Comparison of ENCODE assay signal across 18 cellular contexts in genomic region chr4:99968330-99968729, GRCh38. TPM values are rescaled to one million over a fixed set of nuclear protein-coding genes. Genes with fewer than 3 reads are reported as not detected.
DNase-seq lines count a peak whose midpoint lies in the region; ATAC-seq and TF ChIP-seq lines count a peak whose summit lies in the region.
"Had no signal": no experiment of that assay in that cellular context is flagged by ENCODE, and none has a peak within 500 bp of the region (broad histone marks: within the 10 kb centered on the region; RNA-seq: fewer than 3 reads in every experiment).

No MANE protein-coding gene starts in this region.

- H3K9me3 ChIP-seq in MG63 (no peaks in the 10 kb centered on the region), endodermal cell (ENCODE audit: control insufficient read depth, low read length) (no peaks in the 10 kb centered on the region), mesodermal cell (ENCODE audit: control insufficient read depth, low read length) (no peaks in the 10 kb centered on the region), MM.1S (replicated peaks; ENCODE audit: insufficient read depth, low read length) (no peaks in the 10 kb centered on the region)
- no peaks in the 10 kb centered on the region for H3K9me3 ChIP-seq in CD4-positive, alpha-beta memory T cell (ENCODE audit: control insufficient read depth in 1 of 2, low read length in 2 of 2)
- H3K9me3 ChIP-seq: prostate gland had no signal

- H3K27me3 Mint-ChIP-seq in endodermal cell (ENCODE audit: insufficient read depth), result no peaks in the 10 kb centered on the region
- peaks cover 8% of the 10 kb centered on the region in 2 donors for H3K27me3 Mint-ChIP-seq in CD4-positive, alpha-beta memory T cell
- H3K27me3 Mint-ChIP-seq: activated naive CD8-positive, alpha-beta T cell treated with anti-CD3 and anti-CD28 coated beads, Interleukin-2, amount 50 U/mL, for 24 hours; stimulated activated naive CD8-positive, alpha-beta T cell treated with anti-CD3 and anti-CD28 coated beads, Interleukin-15, amount 100 ng/mL, for 72 hours had no signal

- no peaks in the 10 kb centered on the region for H3K9me3 Mint-ChIP-seq in endodermal cell
- H3K9me3 Mint-ChIP-seq in CD4-positive, alpha-beta memory T cell, result peaks cover 0 to 4% (median 0%) of the 10 kb centered on the region in 8 donors

- no peak overlapping the region for H3K27ac ChIP-seq in endodermal cell (ENCODE audit: low read depth, low read length)
- peak overlapping the region; percentile 46 for H3K27ac ChIP-seq in mesodermal cell (ENCODE audit: low read depth, low read length, severe bottlenecking)
- no peak overlapping the region for H3K27ac ChIP-seq in MM.1S (ENCODE audit: low read length)
- no peak overlapping the region for H3K27ac ChIP-seq in CD4-positive, alpha-beta memory T cell (ENCODE audit: low read depth, low read length)
- H3K27ac ChIP-seq: prostate gland, WERI-Rb-1 had no signal

- no peaks in the 10 kb centered on the region for H3K36me3 ChIP-seq in BJ (ENCODE audit: control insufficient read depth, insufficient read depth, low read length)
- no peaks in the 10 kb centered on the region for H3K36me3 ChIP-seq in MG63
- no peaks in the 10 kb centered on the region for H3K36me3 ChIP-seq in endodermal cell (ENCODE audit: control insufficient read depth, insufficient read depth, low read length)
- no peaks in the 10 kb centered on the region for H3K36me3 ChIP-seq in mesodermal cell (ENCODE audit: control insufficient read depth, insufficient read depth, low read length)
- H3K36me3 ChIP-seq in MM.1S (replicated peaks; ENCODE audit: insufficient read depth, low read length), result no peaks in the 10 kb centered on the region
- H3K36me3 ChIP-seq in CD4-positive, alpha-beta memory T cell (ENCODE audit: insufficient read depth, low read length), result no peaks in the 10 kb centered on the region
- H3K36me3 ChIP-seq: prostate gland, WERI-Rb-1 had no signal

- H3K4me3 Mint-ChIP-seq in endodermal cell, result no peak overlapping the region
- peak overlapping the region in 1 of 8 donors; percentile 11 for H3K4me3 Mint-ChIP-seq in CD4-positive, alpha-beta memory T cell
- H3K4me3 Mint-ChIP-seq: activated naive CD8-positive, alpha-beta T cell treated with anti-CD3 and anti-CD28 coated beads, Interleukin-2, amount 50 U/mL, for 24 hours; CD4-positive, CD25-positive, alpha-beta regulatory T cell; stimulated activated naive CD8-positive, alpha-beta T cell treated with anti-CD3 and anti-CD28 coated beads, Interleukin-15, amount 100 ng/mL, for 72 hours had no signal

- ATAC-seq in GM18858 (IDR thresholded peaks at IDR 0.05; ENCODE audit: unreplicated experiment), result no peak
- ATAC-seq: activated naive CD8-positive, alpha-beta T cell treated with anti-CD3 and anti-CD28 coated beads, Interleukin-2, amount 50 U/mL, for 24 hours; stimulated activated naive CD8-positive, alpha-beta T cell treated with anti-CD3 and anti-CD28 coated beads, Interleukin-15, amount 100 ng/mL, for 72 hours had no signal

- POLR2A ChIA-PET in BJ (lab: Charles Lee), result no interaction called here
- POLR2A ChIA-PET in CD4-positive, alpha-beta memory T cell (lab: Charles Lee; ENCODE audit: partially characterized antibody), result no interaction called here

- intact Hi-C loops in CD4-positive, alpha-beta memory T cell (cut with micrococcal nuclease), result no loop called here

- CTCF ChIA-PET in BJ (lab: Yijun Ruan, JAX), result no interaction called here
- CTCF ChIA-PET in CD4-positive, alpha-beta memory T cell (lab: Charles Lee; ENCODE audit: partially characterized antibody), result no interaction called here

- no peaks in the 10 kb centered on the region for H3K4me1 Mint-ChIP-seq in endodermal cell
- peaks cover 8 to 23% (median 16%) of the 10 kb centered on the region in 4 donors for H3K4me1 Mint-ChIP-seq in CD4-positive, alpha-beta memory T cell

- H3K9me2 ChIP-seq in MM.1S (replicated peaks; ENCODE audit: insufficient read depth, low read length), result no peaks in the 10 kb centered on the region

- H3K27me3 ChIP-seq in BJ (ENCODE audit: control insufficient read depth, insufficient read depth, low read length), result no peaks in the 10 kb centered on the region
- H3K27me3 ChIP-seq in MG63, result no peaks in the 10 kb centered on the region
- no peaks in the 10 kb centered on the region for H3K27me3 ChIP-seq in endodermal cell (ENCODE audit: control insufficient read depth, insufficient read depth, low read length, poor library complexity, severe bottlenecking)
- H3K27me3 ChIP-seq in MM.1S (replicated peaks; ENCODE audit: insufficient read depth, low read length), result no peaks in the 10 kb centered on the region
- no peaks in the 10 kb centered on the region for H3K27me3 ChIP-seq in CD4-positive, alpha-beta memory T cell (ENCODE audit: insufficient read depth, low read length)

- TF ChIP-seq CTCF in BJ (IDR thresholded peaks at IDR 0.05; ENCODE audit: insufficient read depth, low read depth, low read length) (no peak), endodermal cell (conservative IDR thresholded peaks at IDR 0.05) (no peak), MM.1S (IDR thresholded peaks at IDR 0.05; ENCODE audit: low read length) (no peak)

- no peaks in the 10 kb centered on the region for H4K20me1 ChIP-seq in MM.1S (ENCODE audit: insufficient read depth, low read length)

- no peaks in the 10 kb centered on the region for H3K4me1 ChIP-seq in endodermal cell (ENCODE audit: control insufficient read depth, insufficient read depth, low read length)
- peaks cover 22% of the 10 kb centered on the region for H3K4me1 ChIP-seq in mesodermal cell (ENCODE audit: control insufficient read depth, insufficient read depth, low read length, poor library complexity, severe bottlenecking)
- H3K4me1 ChIP-seq in MM.1S (ENCODE audit: low read length), result no peaks in the 10 kb centered on the region
- H3K4me1 ChIP-seq in CD4-positive, alpha-beta memory T cell (ENCODE audit: insufficient read depth, low read length), result peaks cover 19% of the 10 kb centered on the region
- H3K4me1 ChIP-seq: prostate gland had no signal

- DNase-seq in BJ (ENCODE audit: low read depth) (peak; percentile 55), MG63 (peak; percentile 8), endodermal cell (no peak), MM.1S (no peak), NCI-H524 (lab: John Stamatoyannopoulos, UW) (no peak)
- no peak for DNase-seq in CD4-positive, alpha-beta memory T cell
- DNase-seq: activated naive CD8-positive, alpha-beta T cell treated with anti-CD3 and anti-CD28 coated beads, Interleukin-2, amount 50 U/mL, for 24 hours; CD4-positive, CD25-positive, alpha-beta regulatory T cell; hypothalamus; midbrain; NCI-H1417 treated with DMSO at 0.1 percent for 48 hours; NCI-H748 treated with DMSO at 0.1 percent for 48 hours; SHP77; stimulated activated naive CD8-positive, alpha-beta T cell treated with anti-CD3 and anti-CD28 coated beads, Interleukin-15, amount 100 ng/mL, for 72 hours; WERI-Rb-1 had no signal

- peak overlapping the region; percentile 68 for H3K27ac Mint-ChIP-seq in endodermal cell
- no peak overlapping the region for H3K27ac Mint-ChIP-seq in CD4-positive, alpha-beta memory T cell
- H3K27ac Mint-ChIP-seq: activated naive CD8-positive, alpha-beta T cell treated with anti-CD3 and anti-CD28 coated beads, Interleukin-2, amount 50 U/mL, for 24 hours; CD4-positive, CD25-positive, alpha-beta regulatory T cell; stimulated activated naive CD8-positive, alpha-beta T cell treated with anti-CD3 and anti-CD28 coated beads, Interleukin-15, amount 100 ng/mL, for 72 hours had no signal

- H3K4me2 ChIP-seq in MM.1S (ENCODE audit: low read depth, low read length), result no peak overlapping the region

- no peaks in the 10 kb centered on the region for H3F3A ChIP-seq in MM.1S (ENCODE audit: insufficient read depth, low read length)

- no peaks in the 10 kb centered on the region for H3K79me2 ChIP-seq in MM.1S (ENCODE audit: low read length)

- H3K9ac ChIP-seq in endodermal cell (ENCODE audit: extremely low read depth, low read length, poor library complexity, severe bottlenecking) (no peak overlapping the region), MM.1S (ENCODE audit: low read length) (no peak overlapping the region)

- H3K36me3 Mint-ChIP-seq in endodermal cell (ENCODE audit: low read depth), result no peaks in the 10 kb centered on the region
- H3K36me3 Mint-ChIP-seq in CD4-positive, alpha-beta memory T cell, result no peaks in the 10 kb centered on the region
- H3K36me3 Mint-ChIP-seq: CD4-positive, CD25-positive, alpha-beta regulatory T cell had no signal

- WGBS in endodermal cell (ENCODE audit: insufficient coverage in 1 of 2, insufficient read length in 1 of 2), 2 experiments, result 63% methylated on average over 1 of the region's 1 CpG; no CpG with 5 or more reads in 1 of the 2 experiments
- no CpG with 5 or more reads among the region's 1 CpG for WGBS in mesodermal cell (ENCODE audit: insufficient coverage in 2 of 2), 2 experiments

- no peak overlapping the region for H2AFZ ChIP-seq in MM.1S (ENCODE audit: low read length)

- H3K4me3 ChIP-seq in BJ (ENCODE audit: low read depth, low read length) (no peak overlapping the region), MG63 (no peak overlapping the region), endodermal cell (ENCODE audit: low read length) (no peak overlapping the region), mesodermal cell (ENCODE audit: extremely low read depth, insufficient read depth, low read length, poor library complexity, severe bottlenecking) (no peak overlapping the region), MM.1S (ENCODE audit: low read length) (no peak overlapping the region)
- no peak overlapping the region for H3K4me3 ChIP-seq in CD4-positive, alpha-beta memory T cell (ENCODE audit: low read length in 2 of 2)
- H3K4me3 ChIP-seq: prostate gland had no signal

RNA-seq across cellular contexts. Expression of gene H2AZ1, which starts 18.3 kb away (rescaled TPM):
- 335 and 405 TPM in 2 replicates for polyA plus RNA-seq in BJ (2011; rRNA removed)
- 85.5 and 98.3 TPM in 2 replicates for polyA minus RNA-seq in BJ (2011; rRNA and poly(A)+ RNA removed)
- total RNA-seq in MG63 (2014; rRNA removed; shearing (Covaris generic); ENCODE audit: low replicate concordance), result 583 and 635 TPM in 2 replicates
- total RNA-seq in endodermal cell, result 100 to 1,000 TPM; 580 to 651 TPM
- polyA plus RNA-seq in endodermal cell (2013, experiment 1 of 2), result 907 TPM
- polyA plus RNA-seq in endodermal cell (2013, experiment 2 of 2), result 832 TPM
- 527 TPM for polyA plus RNA-seq in mesodermal cell (2013, experiment 1 of 2)
- 557 TPM for polyA plus RNA-seq in mesodermal cell (2013, experiment 2 of 2)
- 100 to 1,000 TPM; 146 to 157 TPM for total RNA-seq in CD4-positive, alpha-beta memory T cell
- 100 to 1,000 TPM; 359 to 521 TPM for polyA plus RNA-seq in CD4-positive, alpha-beta memory T cell

RNA-seq across cellular contexts. Expression of gene DNAJB14, which starts 21.9 kb away (rescaled TPM):
- 15.9 and 30.1 TPM in 2 replicates for polyA plus RNA-seq in BJ (2011; rRNA removed)
- 5.9 and 9.6 TPM in 2 replicates for polyA minus RNA-seq in BJ (2011; rRNA and poly(A)+ RNA removed)
- 6.2 and 14.4 TPM in 2 replicates for total RNA-seq in MG63 (2014; rRNA removed; shearing (Covaris generic); ENCODE audit: low replicate concordance)
- 10 to 100 TPM; 50.3 to 62.5 TPM for total RNA-seq in endodermal cell
- 20.1 TPM for polyA plus RNA-seq in endodermal cell (2013, experiment 1 of 2)
- 20.8 TPM for polyA plus RNA-seq in endodermal cell (2013, experiment 2 of 2)
- 26.1 TPM for polyA plus RNA-seq in mesodermal cell (2013, experiment 1 of 2)
- polyA plus RNA-seq in mesodermal cell (2013, experiment 2 of 2), result 27.8 TPM
- total RNA-seq in CD4-positive, alpha-beta memory T cell, result 10 to 100 TPM; 74.5 to 76.7 TPM
- 10 to 100 TPM; 44.9 to 66.3 TPM for polyA plus RNA-seq in CD4-positive, alpha-beta memory T cell

Comparison
In these comparisons a context has a peak if more than half of its experiments do, and no peak if none do; other contexts are left out.
1. DNase-seq: peak in BJ (single experiment) and MG63 (single experiment); none in endodermal cell (single experiment), MM.1S (single experiment), CD4-positive, alpha-beta memory T cell (0 of 5) and NCI-H524 (0 of 2).